Comparison of ENCODE assay signal across 28 cellular contexts in genomic region chr13:73693215-73693614, GRCh38.
"Had no signal": no experiment of that assay in that cellular context is flagged by ENCODE, and none has a peak within 500 bp of the region (broad histone marks: within the 10 kb centered on the region; RNA-seq: fewer than 3 reads in every experiment).

No MANE protein-coding gene starts in this region.

- H3K27me3 ChIP-seq: hepatocyte, neural progenitor cell, neutrophil, ovary, right atrium auricular region, right lobe of liver, stomach, testis, tibial artery, uterus had no signal

- H3K9me3 ChIP-seq: lower lobe of right lung, neutrophil, ovary, right atrium auricular region, right lobe of liver, stomach, testis, tibial artery, uterus had no signal

- H3K9me3 Mint-ChIP-seq: naive thymus-derived CD8-positive, alpha-beta T cell; nephron; neural progenitor cell; stimulated activated naive B cell treated with anti-CD40 and anti-IgM and Interleukin-4, amounts not matched to agents 10 μg/mL and 1 μg/mL and 100 μg/mL, for 72 hours had no signal

- H3K4me2 ChIP-seq: hepatocyte, neural progenitor cell had no signal

- H3K27ac Mint-ChIP-seq: neural progenitor cell; progenitor cell of endocrine pancreas; stimulated activated naive B cell treated with anti-CD40 and anti-IgM and Interleukin-4, amounts not matched to agents 10 μg/mL and 1 μg/mL and 100 μg/mL, for 72 hours had no signal

- DNase-seq: kidney glomerular epithelial cell; left cardiac atrium; lower lobe of right lung; mammary epithelial cell; mesenchymal stem cell; naive thymus-derived CD8-positive, alpha-beta T cell; occipital lobe; ovary; right lobe of liver; stimulated activated CD4-positive, alpha-beta T cell treated with anti-CD3 and anti-CD28 coated beads, Interleukin-12 subunit alpha, Interleukin-12 subunit beta, amount 100 ng/mL, for 4 hours; stimulated activated CD4-positive, alpha-beta T cell treated with anti-CD3 and anti-CD28 coated beads, Interleukin-15, amount 100 ng/mL, for 24 hours; stimulated activated CD4-positive, alpha-beta T cell treated with anti-CD3 and anti-CD28 coated beads, Interleukin-2, amount 100 ng/mL, for 24 hours; stimulated activated CD4-positive, alpha-beta T cell treated with anti-CD3 and anti-CD28 coated beads, Interleukin-4, amount 100 ng/mL, for 1 hour; stimulated activated naive B cell treated with anti-CD40 and anti-IgM and Interleukin-4, amounts not matched to agents 10 μg/mL and 1 μg/mL and 100 μg/mL, for 72 hours; stimulated activated naive CD8-positive, alpha-beta T cell treated with anti-CD3 and anti-CD28 coated beads, Interleukin-15, Interleukin-2, amounts not matched to agents 100 U/mL and 50 U/mL, for 24 hours; stomach; testis; tibial artery; trophoblast cell; uterus had no signal

- H2AFZ ChIP-seq: hepatocyte, neural progenitor cell had no signal

- H3K4me3 Mint-ChIP-seq: naive thymus-derived CD8-positive, alpha-beta T cell; nephron; neural progenitor cell; stimulated activated naive B cell treated with anti-CD40 and anti-IgM and Interleukin-4, amounts not matched to agents 10 μg/mL and 1 μg/mL and 100 μg/mL, for 72 hours had no signal

- H3K79me2 ChIP-seq: hepatocyte had no signal

- H3K27ac ChIP-seq: hepatocyte, lower lobe of right lung, neural progenitor cell, neutrophil, ovary, right atrium auricular region, right lobe of liver, skin epidermis, stomach, testis, tibial artery, uterus had no signal

- H3K4me1 Mint-ChIP-seq: stimulated activated naive B cell treated with anti-CD40 and anti-IgM and Interleukin-4, amounts not matched to agents 10 μg/mL and 1 μg/mL and 100 μg/mL, for 72 hours had no signal

- ATAC-seq: left cardiac atrium; left lobe of liver; lower lobe of right lung; naive thymus-derived CD8-positive, alpha-beta T cell; right lobe of liver; stimulated activated naive B cell treated with anti-CD40 and anti-IgM and Interleukin-4, amounts not matched to agents 10 μg/mL and 1 μg/mL and 100 μg/mL, for 72 hours; stimulated activated naive CD8-positive, alpha-beta T cell treated with anti-CD3 and anti-CD28 coated beads, Interleukin-15, Interleukin-2, amounts not matched to agents 100 U/mL and 50 U/mL, for 24 hours had no signal

- H3K4me1 ChIP-seq: lower lobe of right lung, right atrium auricular region, right lobe of liver, stomach, testis, tibial artery, uterus had no signal

- H3K36me3 ChIP-seq: neural progenitor cell, neutrophil, ovary, uterus had no signal

- H3K9ac ChIP-seq: neural progenitor cell had no signal

- H3K4me3 ChIP-seq: hepatocyte, lower lobe of right lung, neural progenitor cell, ovary, right atrium auricular region, right lobe of liver, skin epidermis, stomach, testis, tibial artery, uterus had no signal

- H3K27me3 Mint-ChIP-seq: naive thymus-derived CD8-positive, alpha-beta T cell; progenitor cell of endocrine pancreas; stimulated activated naive B cell treated with anti-CD40 and anti-IgM and Interleukin-4, amounts not matched to agents 10 μg/mL and 1 μg/mL and 100 μg/mL, for 72 hours had no signal
